Comparison of ENCODE assay signal across 8 cellular contexts in genomic region chr9:124660341-124660801, GRCh38.
A peak's percentile ranks its signal among the peaks of the same experiment; 100 is the strongest.
DNase-seq lines count a peak whose midpoint lies in the region; ATAC-seq, FAIRE-seq and TF ChIP-seq lines count a peak whose summit lies in the region.

No MANE protein-coding gene starts in this region.

- H3K4me2 ChIP-seq in K562 (ENCODE audit: insufficient read depth, low read length), result peak overlapping the region; percentile 83

- no peak for TF ChIP-seq EP300 in K562 (IDR thresholded peaks at IDR 0.05; ENCODE audit: low read length)

- H3K36me3 ChIP-seq in BE2C (no peaks in the 10 kb centered on the region; the same call in 1 of the 2 replicates), K562 (ENCODE audit: control insufficient read depth, insufficient read depth, low read length) (peaks cover 2% of the 10 kb centered on the region; the same call in 2 of the 3 replicates)

- no peak for TF ChIP-seq POLR2A in K562 (conservative IDR thresholded peaks at IDR 0.05)

- peak; percentile 14 for DNase-seq in BE2C
- DNase-seq in GM19239 (ENCODE audit: insufficient read length, low spot score), result no peak
- peak; percentile 79 for DNase-seq in NCI-H82 (lab: John Stamatoyannopoulos, UW)
- DNase-seq in K562 (ENCODE audit: extremely low read depth in 1 of 4, low spot score in 3 of 4), result peak in 2 of 4 experiments; percentile 29 to 42
- peak; percentile 90 for DNase-seq in islet precursor cell
- peak; percentile 26 for DNase-seq in stimulated activated CD8-positive, alpha-beta memory T cell treated with anti-CD3 and anti-CD28 coated beads, Interleukin-4, amount 100 ng/mL, for 48 hours
- DNase-seq in ureter (ENCODE audit: low spot score), result no peak

- no peak for TF ChIP-seq RAD21 in K562 (CRISPR knock-in tag; conservative IDR thresholded peaks at IDR 0.05 in 1 of 2, IDR thresholded peaks at IDR 0.05 in 1 of 2)

- peak overlapping the region; percentile 86 for H3K27ac ChIP-seq in K562 (ENCODE audit: extremely low read depth, low read depth, low read length)

- intact Hi-C loops in K562 (cut with micrococcal nuclease), result no loop called here

- H3K4me3 ChIP-seq in BE2C (ENCODE audit: low read depth, low read length) (peak overlapping the region; percentile 89), K562 (peak overlapping the region; percentile 39; the same call in 1 of the 2 replicates)

- no TSS peak for BruUV-seq in K562 (replicated peaks; lab: Mats Ljungman, UMichigan)

- H4K20me1 ChIP-seq in K562 (replicated peaks; ENCODE audit: control insufficient read depth, insufficient read depth, low read length), result no peaks in the 10 kb centered on the region

- H3K27me3 ChIP-seq in BE2C (no peaks in the 10 kb centered on the region), K562 (ENCODE audit: control insufficient read depth in 2 of 2, insufficient read depth in 2 of 2, low read length in 2 of 2) (no peaks in the 10 kb centered on the region)

- no peaks in the 10 kb centered on the region for H3K9me1 ChIP-seq in K562 (ENCODE audit: control insufficient read depth, insufficient read depth, low read length)

- ATAC-seq in K562, result peak; percentile 5; the same call in 2 of the 3 replicates
- no peak for ATAC-seq in GM21528 (IDR thresholded peaks at IDR 0.05; ENCODE audit: low FRiP score, unreplicated experiment)

- H3K9me3 ChIP-seq in BE2C (no peaks in the 10 kb centered on the region), K562 (replicated peaks; ENCODE audit: control insufficient read depth, insufficient read depth, low read depth, low read length) (no peaks in the 10 kb centered on the region)

- H3K4me1 ChIP-seq in BE2C, result peaks cover 14% of the 10 kb centered on the region
- peaks cover 0 to 36% of the 10 kb centered on the region in 2 experiments; a peak in 4 of 5 replicates for H3K4me1 ChIP-seq in K562 (replicated peaks in 1 of 2; ENCODE audit: control insufficient read depth in 2 of 2, insufficient read depth in 2 of 2, low read length in 2 of 2)

- peak overlapping the region; percentile 77 for H2AFZ ChIP-seq in K562 (ENCODE audit: low read depth, low read length)

- no peak for TF ChIP-seq CTCF in BE2C (IDR thresholded peaks at IDR 0.05; ENCODE audit: low read depth, low read length)
- no peak for TF ChIP-seq CTCF in K562 (IDR thresholded peaks at IDR 0.05 in 2 of 3, conservative IDR thresholded peaks at IDR 0.05 in 1 of 3; ENCODE audit: insufficient read depth in 2 of 3, low read depth in 1 of 3, low read length in 3 of 3)

- POLR2A ChIA-PET in K562 (lab: Yijun Ruan, JAX), result interaction anchor here (0.7 to 3.1 kb wide), 13 partner anchors 9 to 106 kb away, joined by 3 to 16 read pairs (median 4); no protein-coding TSS in a partner anchor

- CTCF ChIA-PET in K562 (lab: Yijun Ruan, JAX; ENCODE audit: low intra/inter-chr PET ratio), result no interaction called here

- 30% methylated on average over 11 of the region's 11 CpGs for WGBS in K562 (ENCODE audit: insufficient coverage, low coverage, missing lambda C conversion rate)

- peak; percentile 76 for FAIRE-seq in GM19239 (lab: Jason Lieb, UNC)
- FAIRE-seq in K562 (lab: Jason Lieb, UNC), result peak; percentile 63

- in situ Hi-C loops in K562 (cut with MboI), result no loop called here

- peak overlapping the region; percentile 59 to 75; a peak in 3 of 4 replicates for H3K9ac ChIP-seq in K562 (ENCODE audit: insufficient read depth in 1 of 2, low read depth in 2 of 2, low read length in 2 of 2)

- peaks cover 77% of the 10 kb centered on the region for H3K79me2 ChIP-seq in K562 (ENCODE audit: control insufficient read depth, insufficient read depth, low read length)

TF ChIP-seq in K562, 482 proteins besides CTCF, POLR2A, EP300 and RAD21 (continues in another document):
- TF ChIP-seq ZNF133 (CRISPR knock-in tag; IDR thresholded peaks at IDR 0.05), result no peak
- no peak for TF ChIP-seq ZFX (CRISPR knock-in tag; IDR thresholded peaks at IDR 0.05)
- no peak for TF ChIP-seq CEBPG (CRISPR knock-in tag; IDR thresholded peaks at IDR 0.05)
- no peak for TF ChIP-seq CEBPG (tag; conservative IDR thresholded peaks at IDR 0.05 in 1 of 2, IDR thresholded peaks at IDR 0.05 in 1 of 2)
- TF ChIP-seq SMAD4 (CRISPR knock-in tag; conservative IDR thresholded peaks at IDR 0.05), result no peak
- 0 out of 2 replicates have a peak, but pooled peaks have one; percentile 18 for TF ChIP-seq ZNF384 (IDR thresholded peaks at IDR 0.05; ENCODE audit: low read depth, low read length)
- peak; percentile 15 for TF ChIP-seq RBBP5 (IDR thresholded peaks at IDR 0.05; ENCODE audit: borderline replicate concordance, insufficient read depth, low read length, poor library complexity, severe bottlenecking)
- TF ChIP-seq, protein P1, sequence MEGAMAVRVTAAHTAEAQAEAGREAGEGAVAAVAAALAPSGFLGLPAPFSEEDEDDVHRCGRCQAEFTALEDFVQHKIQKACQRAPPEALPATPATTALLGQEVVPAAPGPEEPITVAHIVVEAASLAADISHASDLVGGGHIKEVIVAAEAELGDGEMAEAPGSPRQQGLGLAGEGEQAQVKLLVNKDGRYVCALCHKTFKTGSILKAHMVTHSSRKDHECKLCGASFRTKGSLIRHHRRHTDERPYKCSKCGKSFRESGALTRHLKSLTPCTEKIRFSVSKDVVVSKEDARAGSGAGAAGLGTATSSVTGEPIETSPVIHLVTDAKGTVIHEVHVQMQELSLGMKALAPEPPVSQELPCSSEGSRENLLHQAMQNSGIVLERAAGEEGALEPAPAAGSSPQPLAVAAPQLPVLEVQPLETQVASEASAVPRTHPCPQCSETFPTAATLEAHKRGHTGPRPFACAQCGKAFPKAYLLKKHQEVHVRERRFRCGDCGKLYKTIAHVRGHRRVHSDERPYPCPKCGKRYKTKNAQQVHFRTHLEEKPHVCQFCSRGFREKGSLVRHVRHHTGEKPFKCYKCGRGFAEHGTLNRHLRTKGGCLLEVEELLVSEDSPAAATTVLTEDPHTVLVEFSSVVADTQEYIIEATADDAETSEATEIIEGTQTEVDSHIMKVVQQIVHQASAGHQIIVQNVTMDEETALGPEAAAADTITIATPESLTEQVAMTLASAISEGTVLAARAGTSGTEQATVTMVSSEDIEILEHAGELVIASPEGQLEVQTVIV (CRISPR knock-in tag; IDR thresholded peaks at IDR 0.05; ENCODE audit: borderline replicate concordance), result no peak
- peak in 1 of 3 experiments; percentile 45 for TF ChIP-seq YY1 (IDR thresholded peaks at IDR 0.05; ENCODE audit: borderline replicate concordance in 1 of 3, control insufficient read depth in 1 of 3, extremely low read depth in 1 of 3, insufficient read depth in 3 of 3, insufficient read length in 1 of 3, insufficient replicate concordance in 2 of 3, low read depth in 1 of 3, low read length in 2 of 3)
- TF ChIP-seq TARDBP (IDR thresholded peaks at IDR 0.05), result no peak
- no peak for TF ChIP-seq ZKSCAN3 (CRISPR knock-in tag; IDR thresholded peaks at IDR 0.05)
- TF ChIP-seq L3MBTL2 (IDR thresholded peaks at IDR 0.05), result 0 out of 2 replicates have a peak, but pooled peaks have one; percentile 20

Comparison
In these comparisons a context has a peak if more than half of its experiments do, and no peak if none do; other contexts are left out.
1. DNase-seq: peak in BE2C (single experiment), NCI-H82 (single experiment), islet precursor cell (single experiment) and stimulated activated CD8-positive, alpha-beta memory T cell treated with anti-CD3 and anti-CD28 coated beads, Interleukin-4, amount 100 ng/mL, for 48 hours (single experiment); none in GM19239 (single experiment) and ureter (single experiment).